ENCODE assay signal across 19 cellular contexts in genomic region chr12:107560194-107560905, GRCh38.
DNase-seq lines count a peak whose midpoint lies in the region; ATAC-seq, FAIRE-seq and TF ChIP-seq lines count a peak whose summit lies in the region.
"Had no signal": no experiment of that assay in that cellular context is flagged by ENCODE, and none has a peak within 500 bp of the region (broad histone marks: within the 10 kb centered on the region; RNA-seq: fewer than 3 reads in every experiment).

No MANE protein-coding gene starts in this region.

- no peak overlapping the region for H3K14ac ChIP-seq in IMR-90 (replicated peaks; ENCODE audit: low read depth, low read length)

- H2AK9ac ChIP-seq in IMR-90 (replicated peaks; ENCODE audit: low read depth, low read length, poor library complexity), result no peak overlapping the region

- TF ChIP-seq CTCF in IMR-90 (conservative IDR thresholded peaks at IDR 0.05; ENCODE audit: low read depth, low read length) (no peak), brain microvascular endothelial cell (IDR thresholded peaks at IDR 0.05; ENCODE audit: low read depth, low read length, missing control alignments) (peak; percentile 17), progenitor cell of endocrine pancreas (IDR thresholded peaks at IDR 0.05; ENCODE audit: unreplicated experiment) (no peak)

- no peak overlapping the region for H2BK120ac ChIP-seq in IMR-90 (ENCODE audit: low read depth, low read length)

- dilution Hi-C loops in IMR-90 (cut with HindIII; ENCODE audit: low sequenced_read_pairs, unreplicated experiment), result no loop called here

- H4K8ac ChIP-seq in IMR-90 (ENCODE audit: low read depth in 2 of 2, low read length in 2 of 2), result no peak overlapping the region

- no peak overlapping the region for H3K56ac ChIP-seq in IMR-90 (ENCODE audit: extremely low read depth, insufficient read depth, low read length)

- H4K91ac ChIP-seq in IMR-90 (ENCODE audit: insufficient read depth, low read depth, low read length), result no peak overlapping the region

- no peaks in the 10 kb centered on the region for H3K9me3 Mint-ChIP-seq in progenitor cell of endocrine pancreas (ENCODE audit: low read depth)
- no peaks in the 10 kb centered on the region for H3K9me3 Mint-ChIP-seq in activated T-helper 1 cell treated with anti-CD3 and anti-CD28 coated beads, Interleukin-12 subunit alpha, Interleukin-12 subunit beta, Interleukin-2, Interleukin-4 antibody, amounts not matched to agents 30 ng/mL and 10 ng/mL and 1 ng/mL, durations not matched to agents 14 hours and 24 hours and 36 hours
- H3K9me3 Mint-ChIP-seq: dendritic cell treated with granulocyte-macrophage colony-stimulating factor and Interleukin-4, amounts not matched to agents 40 ng/mL and 50 ng/mL, for 4 days; memory B cell had no signal

- intact Hi-C loops in IMR-90 (cut with micrococcal nuclease), result no loop called here
- intact Hi-C loops in activated T-helper 1 cell treated with anti-CD3 and anti-CD28 coated beads, Interleukin-12 subunit alpha, Interleukin-12 subunit beta, Interleukin-2, Interleukin-4 antibody, amounts not matched to agents 30 ng/mL and 10 ng/mL and 1 ng/mL, durations not matched to agents 14 hours and 24 hours and 36 hours (cut with micrococcal nuclease), result no loop called here

- H4K20me1 ChIP-seq in IMR-90 (ENCODE audit: insufficient read depth, low read length), result no peaks in the 10 kb centered on the region

- BruUV-seq in IMR-90 (replicated peaks; lab: Mats Ljungman, UMichigan), result no TSS peak

- ATAC-seq in IMR-90 (ENCODE audit: low read depth), result no peak
- ATAC-seq: PC-3 had no signal

- H3K4me3 ChIP-seq in IMR-90 (ENCODE audit: insufficient read depth, low read depth, low read length) (no peak overlapping the region), brain microvascular endothelial cell (ENCODE audit: low read depth, low read length) (no peak overlapping the region)
- H3K4me3 ChIP-seq: smooth muscle cell had no signal

- H3K27me3 ChIP-seq in IMR-90 (ENCODE audit: control insufficient read depth, insufficient read depth, low read length) (no peaks in the 10 kb centered on the region; the same call in 1 of the 2 replicates), brain microvascular endothelial cell (replicated peaks) (no peaks in the 10 kb centered on the region)

- in situ Hi-C loops in IMR-90 (cut with MboI; ENCODE audit: low sequenced_read_pairs), result no loop called here
- in situ Hi-C loops in brain microvascular endothelial cell (cut with HindIII; ENCODE audit: low pct_ligation_motif_present, low sequenced_read_pairs), result no loop called here

- H3K4ac ChIP-seq in IMR-90 (ENCODE audit: low read depth, low read length), result no peak overlapping the region

- H3K27ac ChIP-seq in IMR-90 (ENCODE audit: insufficient read depth, low read length) (no peak overlapping the region), brain microvascular endothelial cell (no peak overlapping the region)

- POLR2A ChIA-PET in IMR-90 (lab: Charles Lee; ENCODE audit: unreplicated experiment), result no interaction called here

- no peak overlapping the region for H3K4me2 ChIP-seq in IMR-90 (ENCODE audit: low read depth, low read length)
- H3K4me2 ChIP-seq: smooth muscle cell had no signal

- no peak overlapping the region for H2BK15ac ChIP-seq in IMR-90 (ENCODE audit: low read depth, low read length)

- no peaks in the 10 kb centered on the region for H3K4me1 ChIP-seq in IMR-90 (ENCODE audit: control insufficient read depth, insufficient read depth, low read length)

- no peak overlapping the region for H3K27ac Mint-ChIP-seq in progenitor cell of endocrine pancreas
- no peak overlapping the region for H3K27ac Mint-ChIP-seq in activated T-helper 1 cell treated with anti-CD3 and anti-CD28 coated beads, Interleukin-12 subunit alpha, Interleukin-12 subunit beta, Interleukin-2, Interleukin-4 antibody, amounts not matched to agents 30 ng/mL and 10 ng/mL and 1 ng/mL, durations not matched to agents 14 hours and 24 hours and 36 hours
- H3K27ac Mint-ChIP-seq: B cell; dendritic cell treated with granulocyte-macrophage colony-stimulating factor and Interleukin-4, amounts not matched to agents 40 ng/mL and 50 ng/mL, for 4 days; memory B cell had no signal

- TF ChIP-seq POLR2A in IMR-90 (IDR thresholded peaks at IDR 0.05; ENCODE audit: low read depth, low read length), result no peak

- no peak overlapping the region for H3K23ac ChIP-seq in IMR-90 (ENCODE audit: low read depth, low read length)

- CTCF ChIA-PET in IMR-90 (lab: Yijun Ruan, JAX), result no interaction called here

- no peak for FAIRE-seq in GM19239 (lab: Jason Lieb, UNC)
- FAIRE-seq: urothelium cell line had no signal

- H4K5ac ChIP-seq in IMR-90 (ENCODE audit: low read depth, low read length), result no peak overlapping the region

- H3K4me1 Mint-ChIP-seq in progenitor cell of endocrine pancreas (ENCODE audit: low read depth), result no peaks in the 10 kb centered on the region
- H3K4me1 Mint-ChIP-seq in activated T-helper 1 cell treated with anti-CD3 and anti-CD28 coated beads, Interleukin-12 subunit alpha, Interleukin-12 subunit beta, Interleukin-2, Interleukin-4 antibody, amounts not matched to agents 30 ng/mL and 10 ng/mL and 1 ng/mL, durations not matched to agents 14 hours and 24 hours and 36 hours (ENCODE audit: low read depth), result peaks cover 8% of the 10 kb centered on the region
- H3K4me1 Mint-ChIP-seq: memory B cell had no signal

- H2BK20ac ChIP-seq in IMR-90 (ENCODE audit: low read depth, low read length), result no peak overlapping the region

- H3K4me3 Mint-ChIP-seq in progenitor cell of endocrine pancreas (ENCODE audit: low read depth), result no peak overlapping the region
- no peak overlapping the region for H3K4me3 Mint-ChIP-seq in activated T-helper 1 cell treated with anti-CD3 and anti-CD28 coated beads, Interleukin-12 subunit alpha, Interleukin-12 subunit beta, Interleukin-2, Interleukin-4 antibody, amounts not matched to agents 30 ng/mL and 10 ng/mL and 1 ng/mL, durations not matched to agents 14 hours and 24 hours and 36 hours
- H3K4me3 Mint-ChIP-seq: B cell; dendritic cell treated with granulocyte-macrophage colony-stimulating factor and Interleukin-4, amounts not matched to agents 40 ng/mL and 50 ng/mL, for 4 days; memory B cell had no signal

- H3K9me3 ChIP-seq in IMR-90 (ENCODE audit: control insufficient read depth, insufficient read depth, low read length), result no peaks in the 10 kb centered on the region

- no peak overlapping the region for H2BK5ac ChIP-seq in IMR-90 (ENCODE audit: low read depth, low read length, poor library complexity, severe bottlenecking)

- H3K9ac ChIP-seq in IMR-90 (ENCODE audit: low read depth, low read length), result no peak overlapping the region

- no peaks in the 10 kb centered on the region for H3K36me3 Mint-ChIP-seq in progenitor cell of endocrine pancreas (ENCODE audit: insufficient read depth)
- H3K36me3 Mint-ChIP-seq in activated T-helper 1 cell treated with anti-CD3 and anti-CD28 coated beads, Interleukin-12 subunit alpha, Interleukin-12 subunit beta, Interleukin-2, Interleukin-4 antibody, amounts not matched to agents 30 ng/mL and 10 ng/mL and 1 ng/mL, durations not matched to agents 14 hours and 24 hours and 36 hours (ENCODE audit: low read depth), result no peaks in the 10 kb centered on the region
- H3K36me3 Mint-ChIP-seq: memory B cell had no signal

- no CpG with 5 or more reads among the region's 6 CpGs for WGBS in IMR-90 (ENCODE audit: extremely low coverage in 2 of 2, insufficient read length in 1 of 2), 2 experiments

- DNase-seq in ELF-1 (ENCODE audit: low read depth, low spot score), result peak; percentile 40
- no peak for DNase-seq in IMR-90
- no peak for DNase-seq in brain microvascular endothelial cell
- DNase-seq in islet precursor cell, result peak; percentile 56
- DNase-seq in SIG-M5 (lab: John Stamatoyannopoulos, UW), result no peak
- DNase-seq in progenitor cell of endocrine pancreas (ENCODE audit: low spot score, unreplicated experiment), result no peak
- no peak for DNase-seq in activated T-helper 1 cell treated with anti-CD3 and anti-CD28 coated beads, Interleukin-12 subunit alpha, Interleukin-12 subunit beta, Interleukin-2, Interleukin-4 antibody, amounts not matched to agents 30 ng/mL and 10 ng/mL and 1 ng/mL, durations not matched to agents 14 hours and 24 hours and 36 hours (ENCODE audit: low spot score)
- DNase-seq in GM19239 (ENCODE audit: insufficient read length, low spot score), result no peak
- DNase-seq: activated CD8-positive, alpha-beta memory T cell treated with anti-CD3 and anti-CD28 coated beads, Interleukin-2, amount 50 U/mL, for 4 hours; activated naive CD4-positive, alpha-beta T cell treated with Interleukin-2 at 50 U/mL for 16 hours; NCI-H446; PC-3; stimulated activated naive CD4-positive, alpha-beta T cell treated with Interleukin-2 at 50 U/mL for 16 hours; T-helper 1 cell had no signal

- H3K18ac ChIP-seq in IMR-90 (ENCODE audit: low read depth, low read length), result no peak overlapping the region

- peak overlapping the region; percentile 61 for H2AFZ ChIP-seq in IMR-90 (replicated peaks; ENCODE audit: low read length, poor library complexity)

- no peak for TF ChIP-seq RAD21 in IMR-90 (IDR thresholded peaks at IDR 0.05; ENCODE audit: low read length)

- H3K36me3 ChIP-seq in IMR-90 (ENCODE audit: control insufficient read depth, insufficient read depth, low read length) (no peaks in the 10 kb centered on the region), brain microvascular endothelial cell (replicated peaks) (no peaks in the 10 kb centered on the region)

- no peak overlapping the region for H2AK5ac ChIP-seq in IMR-90 (ENCODE audit: low read depth, low read length)

- H3K9me1 ChIP-seq in IMR-90 (ENCODE audit: insufficient read depth, low read length), result no peaks in the 10 kb centered on the region

- H3K27me3 Mint-ChIP-seq in progenitor cell of endocrine pancreas, result peaks cover 14% of the 10 kb centered on the region
- no peaks in the 10 kb centered on the region for H3K27me3 Mint-ChIP-seq in activated T-helper 1 cell treated with anti-CD3 and anti-CD28 coated beads, Interleukin-12 subunit alpha, Interleukin-12 subunit beta, Interleukin-2, Interleukin-4 antibody, amounts not matched to agents 30 ng/mL and 10 ng/mL and 1 ng/mL, durations not matched to agents 14 hours and 24 hours and 36 hours (ENCODE audit: insufficient read depth)
- H3K27me3 Mint-ChIP-seq: dendritic cell treated with granulocyte-macrophage colony-stimulating factor and Interleukin-4, amounts not matched to agents 40 ng/mL and 50 ng/mL, for 4 days had no signal

- H3K79me1 ChIP-seq in IMR-90 (ENCODE audit: low read depth in 1 of 2, low read length in 2 of 2), result no peaks in the 10 kb centered on the region

TF ChIP-seq in IMR-90, 13 proteins besides CTCF, POLR2A, EP300 and RAD21:
- TF ChIP-seq RFX5 (IDR thresholded peaks at IDR 0.05; ENCODE audit: low read depth, low read length) (no peak), SMC3 (IDR thresholded peaks at IDR 0.05; ENCODE audit: low read depth, low read length) (no peak)

Comparison
In these comparisons a context has a peak if more than half of its experiments do, and no peak if none do; other contexts are left out.
1. DNase-seq: peak in ELF-1 (single experiment) and islet precursor cell (single experiment); none in IMR-90 (single experiment), brain microvascular endothelial cell (single experiment), SIG-M5 (single experiment), progenitor cell of endocrine pancreas (single experiment), activated T-helper 1 cell treated with anti-CD3 and anti-CD28 coated beads, Interleukin-12 subunit alpha, Interleukin-12 subunit beta, Interleukin-2, Interleukin-4 antibody, amounts not matched to agents 30 ng/mL and 10 ng/mL and 1 ng/mL, durations not matched to agents 14 hours and 24 hours and 36 hours (single experiment) and GM19239 (single experiment).